ENCODE assay signal across 20 cellular contexts in the genomic region with DNA sequence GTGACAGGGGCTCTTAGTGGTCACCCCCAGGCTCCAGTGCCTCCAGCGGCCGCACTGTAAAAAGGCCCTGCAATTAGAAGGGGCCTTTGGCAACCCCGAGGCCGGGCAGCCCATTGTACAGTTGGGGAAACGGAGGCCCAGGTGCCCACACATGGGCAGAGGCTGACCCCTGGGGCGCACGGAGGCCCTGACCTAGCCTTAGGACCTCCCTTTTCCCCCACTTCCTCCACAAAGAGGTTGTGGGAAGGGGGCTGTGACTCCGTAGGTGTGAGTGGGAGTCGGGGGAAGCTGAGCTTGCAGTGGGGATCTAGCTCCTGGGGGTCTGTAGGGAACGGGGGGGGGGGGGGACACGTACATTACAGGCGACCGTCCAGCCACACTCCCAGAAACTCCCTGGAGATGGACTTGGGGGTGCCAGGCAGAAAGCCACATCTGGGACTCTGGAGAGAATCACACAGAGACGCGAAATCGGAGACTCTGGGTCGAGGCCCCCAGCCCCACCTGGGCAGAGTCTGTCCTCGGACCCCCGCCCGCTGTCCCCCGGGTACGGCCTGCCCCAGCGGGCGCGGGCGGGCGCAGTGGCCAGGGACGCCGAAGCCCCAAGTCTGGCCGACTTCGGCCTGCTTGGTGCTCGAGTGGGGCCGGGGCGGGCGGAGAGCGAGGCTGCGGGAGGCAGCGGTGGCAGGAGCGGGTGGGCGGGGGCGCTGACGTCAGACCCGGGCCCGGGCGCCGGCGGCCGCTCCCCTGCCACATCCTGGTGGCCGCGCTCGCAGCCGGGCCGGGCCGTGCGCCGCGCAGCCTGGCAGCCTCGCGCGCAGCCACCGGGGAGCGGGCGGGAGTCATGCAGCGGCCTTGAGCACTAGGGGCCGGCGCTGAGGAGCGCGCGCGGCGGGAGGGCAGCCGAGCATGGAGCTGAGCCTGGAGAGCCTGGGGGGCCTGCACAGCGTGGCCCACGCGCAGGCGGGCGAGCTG. TPM values are rescaled to one million over a fixed set of nuclear protein-coding genes. Genes with fewer than 3 reads are reported as not detected.
DNase-seq lines count a peak whose midpoint lies in the region; ATAC-seq, FAIRE-seq and TF ChIP-seq lines count a peak whose summit lies in the region.
"Had no signal": no experiment of that assay in that cellular context is flagged by ENCODE, and none has a peak within 500 bp of the region (broad histone marks: within the 10 kb centered on the region; RNA-seq: fewer than 3 reads in every experiment).

TSS of gene ONECUT3 (plus strand) at position 750 of the 972 bp plus-strand sequence. CDS start at position 907, 157 bp downstream.

- no peaks in the 10 kb centered on the region for H3F3A ChIP-seq in PC-3 (ENCODE audit: low read length, unreplicated experiment)

- intact Hi-C loops in HepG2 (cut with micrococcal nuclease; ENCODE audit: unreplicated experiment) (no loop called here), right lobe of liver (cut with DNase I) (no loop called here), PC-3 (cut with micrococcal nuclease) (no loop called here), left ventricle myocardium superior (cut with micrococcal nuclease) (no loop called here)

- CTCF ChIA-PET in HepG2 (lab: Yijun Ruan, JAX; ENCODE audit: low intra/inter-chr PET ratio, low total read pairs) (no interaction called here), PC-3 (lab: Charles Lee) (no interaction called here)

- no peak within 1 kb of the TSS for H3K9ac ChIP-seq in HepG2 (ENCODE audit: insufficient read depth, low read depth, low read length)
- no peak within 1 kb of the TSS for H3K9ac ChIP-seq in PC-3 (ENCODE audit: low read length)

- H2AFZ ChIP-seq in HepG2 (ENCODE audit: low read length) (no peak within 1 kb of the TSS), PC-3 (ENCODE audit: low read length) (no peak within 1 kb of the TSS)

- H3K27ac ChIP-seq in HepG2 (ENCODE audit: extremely low read length, insufficient read depth, low read length) (no peak within 1 kb of the TSS), right lobe of liver (no peak within 1 kb of the TSS), PC-3 (ENCODE audit: low read length) (no peak within 1 kb of the TSS)
- H3K27ac ChIP-seq: gastrocnemius medialis, upper lobe of left lung had no signal

- POLR2A ChIA-PET in HepG2 (lab: Yijun Ruan, JAX) = no interaction called here
- POLR2A ChIA-PET in PC-3 (lab: Charles Lee; ENCODE audit: unreplicated experiment) = no interaction called here

- H3K36me3 ChIP-seq in HepG2 (replicated peaks in 1 of 2; ENCODE audit: control insufficient read depth in 1 of 2, insufficient read depth in 2 of 2, low read length in 2 of 2) = no peaks in the 10 kb centered on the region
- H3K36me3 ChIP-seq in right lobe of liver = no peaks in the 10 kb centered on the region
- no peaks in the 10 kb centered on the region for H3K36me3 ChIP-seq in PC-3 (ENCODE audit: low read depth, low read length)
- H3K36me3 ChIP-seq: BE2C, gastrocnemius medialis, upper lobe of left lung had no signal

- no peak within 1 kb of the TSS for H3K4me3 ChIP-seq in HepG2 (replicated peaks in 1 of 3; ENCODE audit: insufficient read depth in 1 of 3, low read depth in 2 of 3, low read length in 3 of 3)
- no peak within 1 kb of the TSS for H3K4me3 ChIP-seq in right lobe of liver
- H3K4me3 ChIP-seq in PC-3 (ENCODE audit: low read length) = peak within 1 kb of the TSS; percentile 42
- H3K4me3 ChIP-seq in iPS-18c (ENCODE audit: insufficient read depth, low read depth, low read length) = peak within 1 kb of the TSS; percentile 9; the same call in 1 of the 2 replicates
- H3K4me3 ChIP-seq: gastrocnemius medialis, upper lobe of left lung had no signal

- H3K79me2 ChIP-seq in HepG2 (ENCODE audit: insufficient read depth, low read length) (no peaks in the 10 kb centered on the region), PC-3 (ENCODE audit: low read length) (peaks cover 31% of the 10 kb centered on the region)

- TF ChIP-seq POLR2A in HepG2 (IDR thresholded peaks at IDR 0.05; ENCODE audit: insufficient read depth in 1 of 2, low read depth in 2 of 2, low read length in 2 of 2) = no peak
- no peak for TF ChIP-seq POLR2A in right lobe of liver (IDR thresholded peaks at IDR 0.05)

- 6% methylated on average over 6 of the region's 77 CpGs for WGBS in HepG2 (ENCODE audit: low lambda C conversion rate)
- 2% methylated on average over 9 of the region's 77 CpGs for WGBS in right lobe of liver (ENCODE audit: insufficient coverage, low coverage, low lambda C conversion rate, missing lambda C conversion rate)

- H3K4me1 ChIP-seq in HepG2 (ENCODE audit: insufficient read depth, low read length) (no peaks in the 10 kb centered on the region), right lobe of liver (peaks cover 0 to 14% (median 0%) of the 10 kb centered on the region in 4 donors), PC-3 (ENCODE audit: insufficient read depth, low read length) (peaks cover 21% of the 10 kb centered on the region)
- H3K4me1 ChIP-seq: BE2C had no signal

- in situ Hi-C loops in HepG2 (cut with HindIII; ENCODE audit: extremely low pct_ligation_motif_present, low pct_unique_long_range_greater_than_20kb) = no loop called here

- TF ChIP-seq CTCF in HepG2 (CRISPR knock-in tag; IDR thresholded peaks at IDR 0.05) = no peak
- TF ChIP-seq CTCF in right lobe of liver (IDR thresholded peaks at IDR 0.05) = no peak
- no peak for TF ChIP-seq CTCF in PC-3 (conservative IDR thresholded peaks at IDR 0.05; ENCODE audit: low read depth, low read length)

- H3K27me3 ChIP-seq in HepG2 (ENCODE audit: control insufficient read depth in 1 of 2, insufficient read depth in 2 of 2, low read length in 2 of 2) (peaks cover 15 to 79% of the 10 kb centered on the region in 2 experiments), right lobe of liver (peaks cover 5 to 70% of the 10 kb centered on the region in 2 donors), PC-3 (ENCODE audit: low read length) (peaks cover 25% of the 10 kb centered on the region)

- FAIRE-seq in HepG2 (lab: Jason Lieb, UNC) = no peak
- FAIRE-seq: GM12891 had no signal

- BruUV-seq in HepG2 (replicated peaks; lab: Mats Ljungman, UMichigan) = no TSS peak
- TSS peak; percentile 67 for BruUV-seq in PC-3 (replicated peaks; lab: Mats Ljungman, UMichigan)

- no peak for TF ChIP-seq RAD21 in HepG2 (CRISPR knock-in tag; IDR thresholded peaks at IDR 0.05)

- TF ChIP-seq EP300 in HepG2 (IDR thresholded peaks at IDR 0.05; ENCODE audit: low read depth in 2 of 2, low read length in 2 of 2) (no peak), HepG2 (CRISPR knock-in tag; IDR thresholded peaks at IDR 0.05; ENCODE audit: borderline replicate concordance) (no peak)

- no peaks in the 10 kb centered on the region; the same call in 1 of the 2 replicates for H4K20me1 ChIP-seq in HepG2 (ENCODE audit: insufficient read depth, low read length)
- H4K20me1 ChIP-seq in PC-3 (ENCODE audit: low read length) = peaks cover 4% of the 10 kb centered on the region; the same call in 1 of the 2 replicates

- H3K4me2 ChIP-seq in HepG2 (ENCODE audit: low read depth, low read length) (no peak within 1 kb of the TSS), PC-3 (ENCODE audit: low read length) (peak within 1 kb of the TSS; percentile 59; the same call in 1 of the 2 replicates)

- ATAC-seq in HepG2 (no peak), right lobe of liver (no peak), PC-3 (peak; percentile 54), left ventricle myocardium superior (no peak)
- ATAC-seq: gastrocnemius medialis, sciatic nerve had no signal

- H3K9me2 ChIP-seq in PC-3 (replicated peaks; ENCODE audit: low read length) = no peaks in the 10 kb centered on the region

- H3K9me3 ChIP-seq in HepG2 (ENCODE audit: low read length) = no peaks in the 10 kb centered on the region
- no peaks in the 10 kb centered on the region for H3K9me3 ChIP-seq in right lobe of liver
- H3K9me3 ChIP-seq in PC-3 (ENCODE audit: low read length) = no peaks in the 10 kb centered on the region
- H3K9me3 ChIP-seq in iPS-18c (ENCODE audit: control insufficient read depth, insufficient read depth, low read length) = peaks cover 7% of the 10 kb centered on the region
- H3K9me3 ChIP-seq: BE2C, gastrocnemius medialis, upper lobe of left lung had no signal

- DNase-seq in HepG2 (ENCODE audit: low spot score) = no peak
- DNase-seq in right lobe of liver = no peak
- peak; percentile 53 for DNase-seq in PC-3
- no peak for DNase-seq in SW 1271 (lab: John Stamatoyannopoulos, UW)
- DNase-seq in AML-193 (lab: John Stamatoyannopoulos, UW) = no peak
- DNase-seq in left ventricle myocardium superior = no peak
- no peak for DNase-seq in SHP77 treated with DMSO at 0.1 percent for 48 hours (lab: John Stamatoyannopoulos, UW)
- DNase-seq: activated CD4-positive, alpha-beta T cell treated with anti-CD3 and anti-CD28 coated beads for 1 hour; activated T-cell treated with anti-CD3 and anti-CD28 coated beads, Interleukin-2, amount 50 U/mL, for 1 hour; BE2C; EL; gastrocnemius medialis; mesendoderm; NCI-H1436 treated with DMSO at 0.1 percent for 48 hours; NCI-H510A; stimulated activated CD4-positive, alpha-beta T cell treated with anti-CD3 and anti-CD28 coated beads, Interleukin-4, amount 100 ng/mL, for 4 hours; upper lobe of left lung had no signal

RNA-seq across cellular contexts. Expression of gene ONECUT3, which starts in this region (rescaled TPM):
- total RNA-seq in HepG2 (2016; rRNA removed; fragmentation: Illumina TruSeq; extraction: Trizol) = not detected in 2 replicates
- not detected in 2 replicates for total RNA-seq in HepG2 (2016; cell fraction: cytosol; rRNA removed; fragmentation: Illumina TruSeq; extraction: Trizol; ENCODE audit: low read depth)
- total RNA-seq in HepG2 (2016; cell fraction: insoluble cytoplasmic fraction; rRNA removed; fragmentation: Illumina TruSeq; extraction: Trizol) = not detected in 2 replicates
- not detected in 2 replicates for total RNA-seq in HepG2 (2016; cell fraction: membrane; rRNA removed; fragmentation: Illumina TruSeq; extraction: Trizol)
- not detected in 2 replicates for total RNA-seq in HepG2 (2016; cell fraction: nucleus; rRNA removed; fragmentation: Illumina TruSeq; extraction: Trizol)
- polyA plus RNA-seq in HepG2 (2011; rRNA removed) = under 0.01 and 0.01 TPM in 2 replicates
- polyA plus RNA-seq in HepG2 (2011; cell fraction: cytosol; rRNA removed) = 0.01 TPM in 1 of 2 replicates, not detected in the other
- 0.03 TPM in 1 of 2 replicates, not detected in the other for polyA plus RNA-seq in HepG2 (2011; cell fraction: nucleus; rRNA removed)
- not detected in 2 replicates for polyA plus RNA-seq in HepG2 (2012)
- polyA plus RNA-seq in HepG2 (2016; cell fraction: cytosol; fragmentation: Illumina TruSeq; extraction: Trizol; ENCODE audit: low read depth) = not detected in 2 replicates
- 0.02 TPM in 1 of 2 replicates, not detected in the other for polyA plus RNA-seq in HepG2 (2016; cell fraction: insoluble cytoplasmic fraction; fragmentation: Illumina TruSeq; extraction: Trizol; ENCODE audit: low read depth)
- not detected in 2 replicates for polyA plus RNA-seq in HepG2 (2016; cell fraction: membrane; fragmentation: Illumina TruSeq; extraction: Trizol; ENCODE audit: low read depth)
- polyA plus RNA-seq in HepG2 (2016; cell fraction: nucleus; fragmentation: Illumina TruSeq; extraction: Trizol; ENCODE audit: insufficient read depth, low read depth) = not detected in 2 replicates
- polyA minus RNA-seq in HepG2 (2011; rRNA and poly(A)+ RNA removed; ENCODE audit: low replicate concordance) = not detected in 2 replicates
- not detected in 2 replicates for polyA minus RNA-seq in HepG2 (2011; cell fraction: cytosol; rRNA and poly(A)+ RNA removed)
- not detected in 2 replicates for polyA minus RNA-seq in HepG2 (2011; cell fraction: nucleus; rRNA and poly(A)+ RNA removed)
- not detected for total RNA-seq in right lobe of liver
- total RNA-seq in PC-3 (2014; rRNA removed) = 1.4 and 2.0 TPM in 2 replicates
- not detected for total RNA-seq in left ventricle myocardium superior
- total RNA-seq: gastrocnemius medialis, sciatic nerve, upper lobe of left lung had no signal

Comparison
In these comparisons a context has a peak if more than half of its experiments do, and no peak if none do; other contexts are left out.
1. H3K4me3 ChIP-seq: peak in PC-3 (single experiment) and iPS-18c (single experiment); none in HepG2 (0 of 3) and right lobe of liver (0 of 3).